In genomic region chr1:59055908-59056719, GRCh38 we compare ENCODE assay signal across 1 cellular context.
A peak's percentile ranks its signal among the peaks of the same experiment; 100 is the strongest.
TF ChIP-seq lines count a peak whose summit lies in the region.

No MANE protein-coding gene starts in this region.

TF ChIP-seq in K562, 482 proteins besides CTCF, POLR2A, EP300 and RAD21 (continued from another document and continues in another):
- no peak for TF ChIP-seq ELK3 (CRISPR knock-in tag; IDR thresholded peaks at IDR 0.05)
- peak; percentile 88 for TF ChIP-seq CTBP1 (IDR thresholded peaks at IDR 0.05; ENCODE audit: borderline replicate concordance)
- TF ChIP-seq ZC3H11A (IDR thresholded peaks at IDR 0.05; ENCODE audit: low read depth, low read length): no peak
- TF ChIP-seq BCOR (IDR thresholded peaks at IDR 0.05): no peak
- TF ChIP-seq KLF16 (IDR thresholded peaks at IDR 0.05): no peak; the same call in 1 of the 2 replicates
- TF ChIP-seq VEZF1 (CRISPR knock-in tag; IDR thresholded peaks at IDR 0.05): 0 out of 2 replicates have a peak, but pooled peaks have one; percentile 18
- no peak for TF ChIP-seq HMGN3 (IDR thresholded peaks at IDR 0.05; ENCODE audit: borderline replicate concordance, extremely low read depth, insufficient read length, low read depth, low read length)
- TF ChIP-seq FOXP1 (CRISPR knock-in tag; IDR thresholded peaks at IDR 0.05): no peak
- TF ChIP-seq SMARCA4 (IDR thresholded peaks at IDR 0.05): peak; percentile 65; the same call in 1 of the 2 replicates
- no peak for TF ChIP-seq POU5F1 (IDR thresholded peaks at IDR 0.05; ENCODE audit: borderline replicate concordance, low read depth, low read length, partially characterized antibody)
- no peak for TF ChIP-seq SLC30A9 (CRISPR knock-in tag; IDR thresholded peaks at IDR 0.05)
- TF ChIP-seq ZNF717 (CRISPR knock-in tag; IDR thresholded peaks at IDR 0.05): no peak
- no peak for TF ChIP-seq ZNF165 (CRISPR knock-in tag; IDR thresholded peaks at IDR 0.05; ENCODE audit: borderline replicate concordance)
- no peak for TF ChIP-seq L3MBTL2 (IDR thresholded peaks at IDR 0.05)
- no peak for TF ChIP-seq ZNF584 (CRISPR knock-in tag; IDR thresholded peaks at IDR 0.05; ENCODE audit: low read depth)
- 0 out of 2 replicates have a peak, but pooled peaks have one; percentile 69 for TF ChIP-seq FOXJ2 (tag; IDR thresholded peaks at IDR 0.05)
- TF ChIP-seq TSC22D4 (tag; IDR thresholded peaks at IDR 0.05): no peak
- TF ChIP-seq ASH1L (IDR thresholded peaks at IDR 0.05; ENCODE audit: borderline replicate concordance, low read depth, partially characterized antibody): no peak
- no peak for TF ChIP-seq TAF9B (IDR thresholded peaks at IDR 0.05; ENCODE audit: partially characterized antibody)
- TF ChIP-seq POLR2B (IDR thresholded peaks at IDR 0.05; ENCODE audit: low read depth, partially characterized antibody): no peak
- TF ChIP-seq FOXM1 (IDR thresholded peaks at IDR 0.05; ENCODE audit: low read depth): peak; percentile 25; the same call in 1 of the 2 replicates
- TF ChIP-seq FOXM1 (CRISPR knock-in tag; IDR thresholded peaks at IDR 0.05; ENCODE audit: low read depth): no peak
- TF ChIP-seq BCL6 (CRISPR knock-in tag; IDR thresholded peaks at IDR 0.05): no peak
- TF ChIP-seq CXXC5 (CRISPR knock-in tag; IDR thresholded peaks at IDR 0.05): peak; percentile 47
- no peak for TF ChIP-seq ZNF143 (CRISPR knock-in tag; IDR thresholded peaks at IDR 0.05)
- no peak for TF ChIP-seq MBD1 (CRISPR knock-in tag; IDR thresholded peaks at IDR 0.05)
- TF ChIP-seq STAG1 (CRISPR knock-in tag; IDR thresholded peaks at IDR 0.05; ENCODE audit: borderline replicate concordance): no peak
- no peak for TF ChIP-seq PHB2 (IDR thresholded peaks at IDR 0.05; ENCODE audit: low read depth)
- no peak for TF ChIP-seq LCOR (CRISPR knock-in tag; IDR thresholded peaks at IDR 0.05)
- 0 out of 2 replicates have a peak, but pooled peaks have one; percentile 46 for TF ChIP-seq PYGO2 (tag; IDR thresholded peaks at IDR 0.05)
- no peak for TF ChIP-seq NUFIP1 (IDR thresholded peaks at IDR 0.05; ENCODE audit: partially characterized antibody)
- TF ChIP-seq CBFA2T3 (IDR thresholded peaks at IDR 0.05): peak; percentile 82
- no peak for TF ChIP-seq GATAD2A (IDR thresholded peaks at IDR 0.05)
- no peak for TF ChIP-seq GTF2A2 (tag; IDR thresholded peaks at IDR 0.05)
- no peak for TF ChIP-seq MYNN (IDR thresholded peaks at IDR 0.05)
- no peak for TF ChIP-seq MYNN (CRISPR knock-in tag; IDR thresholded peaks at IDR 0.05)
- TF ChIP-seq DPF2 (IDR thresholded peaks at IDR 0.05): peak; percentile 70
- no peak for TF ChIP-seq ZKSCAN3 (CRISPR knock-in tag; IDR thresholded peaks at IDR 0.05)
- TF ChIP-seq SFPQ (IDR thresholded peaks at IDR 0.05; ENCODE audit: low read depth, low read length): no peak
- TF ChIP-seq ATF1 (CRISPR knock-in tag; IDR thresholded peaks at IDR 0.05): no peak
- peak; percentile 28; the same call in 1 of the 2 replicates for TF ChIP-seq ATF1 (tag; IDR thresholded peaks at IDR 0.05)
- TF ChIP-seq DMBX1 (CRISPR knock-in tag; IDR thresholded peaks at IDR 0.05; ENCODE audit: borderline replicate concordance): no peak
- TF ChIP-seq THRB (CRISPR knock-in tag; conservative IDR thresholded peaks at IDR 0.05): no peak
- no peak for TF ChIP-seq ZNF444 (CRISPR knock-in tag; IDR thresholded peaks at IDR 0.05)
- no peak for TF ChIP-seq ZNF384 (IDR thresholded peaks at IDR 0.05; ENCODE audit: low read depth, low read length)
- no peak for TF ChIP-seq ZNF436 (CRISPR knock-in tag; IDR thresholded peaks at IDR 0.05)
- TF ChIP-seq HDAC1 (IDR thresholded peaks at IDR 0.05): no peak; a peak in 1 of 4 replicates
- no peak for TF ChIP-seq BRD9 (IDR thresholded peaks at IDR 0.05; ENCODE audit: low read depth, partially characterized antibody)
- 0 out of 2 replicates have a peak, but pooled peaks have one; percentile 0 for TF ChIP-seq ZFPM2 (CRISPR knock-in tag; IDR thresholded peaks at IDR 0.05)
- TF ChIP-seq GTF2E2 (tag; IDR thresholded peaks at IDR 0.05): no peak
- TF ChIP-seq ESRRA (IDR thresholded peaks at IDR 0.05; ENCODE audit: borderline replicate concordance, low read depth): peak; percentile 85; the same call in 1 of the 2 replicates
- TF ChIP-seq BRF1 (IDR thresholded peaks at IDR 0.05; ENCODE audit: borderline replicate concordance, extremely low read depth, insufficient read length): no peak
- no peak for TF ChIP-seq ZNF77 (CRISPR knock-in tag; IDR thresholded peaks at IDR 0.05)
- TF ChIP-seq PATZ1 (CRISPR knock-in tag; IDR thresholded peaks at IDR 0.05; ENCODE audit: borderline replicate concordance): no peak
- no peak for TF ChIP-seq KAT8 (IDR thresholded peaks at IDR 0.05; ENCODE audit: low read depth)
- no peak for TF ChIP-seq ZNF224 (CRISPR knock-in tag; IDR thresholded peaks at IDR 0.05)
